ENCODE assay signal across 22 cellular contexts in the genomic region with DNA sequence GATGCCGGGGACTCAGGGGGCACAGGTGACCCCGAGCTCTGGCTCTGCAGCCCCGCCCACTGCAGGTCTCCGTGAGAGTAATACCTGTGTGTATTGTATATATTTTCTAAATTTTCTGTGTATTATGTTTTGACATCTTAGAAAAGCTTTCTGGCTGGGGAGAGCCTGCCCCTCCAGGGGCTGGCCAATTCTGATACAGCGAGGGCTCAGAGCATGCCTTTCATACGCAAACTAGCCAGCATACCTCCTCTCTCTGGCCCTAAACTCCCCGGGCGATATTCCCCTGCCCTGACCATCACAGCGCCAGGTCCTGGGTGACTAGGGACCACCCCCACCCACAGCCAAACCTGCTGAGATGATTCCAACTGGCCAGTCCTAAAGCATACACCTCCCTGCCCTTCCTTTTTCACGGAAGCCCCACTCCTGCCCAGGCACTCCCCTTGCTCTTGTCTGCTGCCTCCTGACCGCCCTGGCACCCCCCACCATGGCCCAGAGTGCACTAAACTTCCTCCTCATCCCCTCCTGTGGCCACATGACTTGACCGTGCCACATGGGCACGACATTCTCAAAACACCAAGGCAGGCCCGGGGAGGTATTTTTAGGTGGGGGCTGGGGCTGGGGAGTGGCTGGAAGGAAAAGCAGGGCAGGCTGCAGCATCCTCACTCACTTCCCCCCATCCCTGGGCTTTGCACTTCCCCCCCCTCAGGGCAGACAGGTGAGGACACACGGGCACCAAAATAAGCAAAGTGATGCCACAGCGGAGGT.
DNase-seq lines count a peak whose midpoint lies in the region; ATAC-seq and TF ChIP-seq lines count a peak whose summit lies in the region.
"Had no signal": no experiment of that assay in that cellular context is flagged by ENCODE, and none has a peak within 500 bp of the region (broad histone marks: within the 10 kb centered on the region; RNA-seq: fewer than 3 reads in every experiment).

No MANE protein-coding gene starts in this region.

- H3K4me3 ChIP-seq in BLaER1 treated with 17β-estradiol and CSF1 and Interleukin-3, amounts not matched to agents 10 nM and 100 nM = peak overlapping the region; percentile 8 to 67 (median 64); a peak in 19 of 20 replicates
- peak overlapping the region; percentile 79 for H3K4me3 ChIP-seq in OCI-LY3 (ENCODE audit: low read length)
- no peak overlapping the region for H3K4me3 ChIP-seq in spleen
- H3K4me3 ChIP-seq: A549, GM12878, HAP-1 had no signal

- no peak for TF ChIP-seq CTCF in OCI-LY3 (IDR thresholded peaks at IDR 0.05; ENCODE audit: low read depth, low read length)
- no peak for TF ChIP-seq CTCF in spleen (IDR thresholded peaks at IDR 0.05 in 8 of 11, conservative IDR thresholded peaks at IDR 0.05 in 3 of 11)

- peaks cover 87 to 100% (median 99%) of the 10 kb centered on the region in 10 experiments for H3K4me1 ChIP-seq in BLaER1 treated with 17β-estradiol and CSF1 and Interleukin-3, amounts not matched to agents 10 nM and 100 nM
- H3K4me1 ChIP-seq in OCI-LY3 (ENCODE audit: low read length) (peaks cover 83% of the 10 kb centered on the region), spleen (peaks cover 4 to 45% (median 16%) of the 10 kb centered on the region in 6 donors)
- H3K4me1 ChIP-seq: A549, HAP-1 had no signal

- H4K20me1 ChIP-seq in BLaER1 treated with 17β-estradiol and CSF1 and Interleukin-3, amounts not matched to agents 10 nM and 100 nM = peaks cover 0 to 4% (median 0%) of the 10 kb centered on the region in 11 experiments; a peak in 1 of 22 replicates
- no peaks in the 10 kb centered on the region for H4K20me1 ChIP-seq in OCI-LY3 (ENCODE audit: insufficient read depth, low read length)

- peaks cover 0 to 26% (median 0%) of the 10 kb centered on the region in 11 experiments; a peak in 4 of 22 replicates for H3K27me3 ChIP-seq in BLaER1 treated with 17β-estradiol and CSF1 and Interleukin-3, amounts not matched to agents 10 nM and 100 nM
- no peaks in the 10 kb centered on the region for H3K27me3 ChIP-seq in OCI-LY3 (ENCODE audit: low read depth, low read length)
- peaks cover 0 to 90% (median 35%) of the 10 kb centered on the region in 7 donors for H3K27me3 ChIP-seq in spleen (replicated peaks in 1 of 7)

- peaks cover 27% of the 10 kb centered on the region for H3K79me2 ChIP-seq in OCI-LY3 (ENCODE audit: low read length)

- peak overlapping the region in 9 of 11 experiments; percentile 86 to 97 (median 92); a peak in 18 of 22 replicates for H3K27ac ChIP-seq in BLaER1 treated with 17β-estradiol and CSF1 and Interleukin-3, amounts not matched to agents 10 nM and 100 nM
- H3K27ac ChIP-seq in OCI-LY3 (ENCODE audit: low read length) (peak overlapping the region; percentile 98), spleen (no peak overlapping the region)
- H3K27ac ChIP-seq: A549, KMS-11 had no signal

- ATAC-seq in HG02870 (IDR thresholded peaks at IDR 0.05; ENCODE audit: unreplicated experiment) (no peak), GM19397 (IDR thresholded peaks at IDR 0.05; ENCODE audit: unreplicated experiment) (no peak), HG02885 (IDR thresholded peaks at IDR 0.05; ENCODE audit: poor library complexity, unreplicated experiment) (no peak)
- ATAC-seq: CD8-positive, alpha-beta T cell; GM12878; Panc1 had no signal

- WGBS in spleen, 5 donors = 59 to 67% (median 63%) methylated on average over 14 to 16 of the region's 16 CpGs

- no peaks in the 10 kb centered on the region for H3K9me3 ChIP-seq in BLaER1 treated with 17β-estradiol and CSF1 and Interleukin-3, amounts not matched to agents 10 nM and 100 nM (replicated peaks in 1 of 11)
- H3K9me3 ChIP-seq in OCI-LY3 (ENCODE audit: insufficient read depth, low read length) = no peaks in the 10 kb centered on the region
- H3K9me3 ChIP-seq in spleen = no peaks in the 10 kb centered on the region
- H3K9me3 ChIP-seq: A549, HAP-1, SK-N-SH had no signal

- no peak for TF ChIP-seq POLR2A in spleen (IDR thresholded peaks at IDR 0.05)

- H3K4me2 ChIP-seq in BLaER1 treated with 17β-estradiol and CSF1 and Interleukin-3, amounts not matched to agents 10 nM and 100 nM = peak overlapping the region; percentile 83 to 100 (median 95)
- peak overlapping the region; percentile 99 for H3K4me2 ChIP-seq in OCI-LY3 (ENCODE audit: low read length)
- H3K4me2 ChIP-seq: A549, KMS-11, SK-N-SH had no signal

- intact Hi-C loops in spleen (cut with DNase I; ENCODE audit: low total_unique reads) = no loop called here

- H2AFZ ChIP-seq in OCI-LY3 (ENCODE audit: low read depth, low read length) = no peak overlapping the region

- H3K36me3 ChIP-seq in BLaER1 treated with 17β-estradiol and CSF1 and Interleukin-3, amounts not matched to agents 10 nM and 100 nM = peaks cover 0 to 17% (median 0%) of the 10 kb centered on the region in 11 experiments; a peak in 4 of 22 replicates
- H3K36me3 ChIP-seq in OCI-LY3 (replicated peaks; ENCODE audit: low read depth, low read length) (peaks cover 18% of the 10 kb centered on the region), spleen (no peaks in the 10 kb centered on the region)
- H3K36me3 ChIP-seq: HAP-1 had no signal

- H3K9ac ChIP-seq in BLaER1 treated with 17β-estradiol and CSF1 and Interleukin-3, amounts not matched to agents 10 nM and 100 nM = peak overlapping the region in 9 of 11 experiments; percentile 71 to 88 (median 84); a peak in 17 of 22 replicates
- peak overlapping the region; percentile 85 for H3K9ac ChIP-seq in OCI-LY3 (ENCODE audit: low read length)
- H3K9ac ChIP-seq: KMS-11, SK-N-SH had no signal

- DNase-seq in iPS-NIHi11 (ENCODE audit: low spot score) (peak; percentile 38), spleen (peak; percentile 53)
- DNase-seq: CD8-positive, alpha-beta T cell; DND-41; IMR-90; NCI-H1105; NCI-H2029 treated with DMSO at 0.1 percent for 48 hours; NCI-H226; NCI-H774; NK-92 treated with Interleukin-12 subunit alpha and Interleukin-12 subunit beta, amount 100 ng/mL, for 24 hours; SIG-M5 had no signal

Comparison
In these comparisons a context has a peak if more than half of its experiments do, and no peak if none do; other contexts are left out.
1. H3K27ac ChIP-seq: peak in BLaER1 treated with 17β-estradiol and CSF1 and Interleukin-3, amounts not matched to agents 10 nM and 100 nM (9 of 11) and OCI-LY3 (single experiment); none in spleen (0 of 8).
2. H3K4me3 ChIP-seq: peak in BLaER1 treated with 17β-estradiol and CSF1 and Interleukin-3, amounts not matched to agents 10 nM and 100 nM (10 of 10) and OCI-LY3 (single experiment); none in spleen (0 of 8).